In the genomic region with DNA sequence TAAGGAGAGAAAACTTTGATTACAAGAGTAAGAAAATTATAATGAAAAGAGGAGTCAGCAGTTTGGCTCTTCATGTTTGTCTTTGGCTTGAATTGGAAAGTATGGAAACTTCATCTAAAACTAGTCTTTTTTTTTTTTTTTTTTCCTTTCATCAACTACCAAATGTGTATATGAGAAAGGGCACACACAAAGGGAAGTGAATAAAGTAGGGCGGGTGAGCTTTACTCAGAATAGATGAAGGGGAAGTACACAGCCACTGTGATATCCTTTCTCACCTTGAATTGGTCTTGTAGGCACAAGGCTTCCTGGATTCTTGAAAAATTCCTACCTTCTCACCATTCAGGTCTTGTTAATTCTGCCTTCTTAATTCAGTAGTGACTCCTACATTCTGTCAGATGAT, we compare ENCODE assay signal across 23 cellular contexts.
A peak's percentile ranks its signal among the peaks of the same experiment; 100 is the strongest.
DNase-seq lines count a peak whose midpoint lies in the region; ATAC-seq and TF ChIP-seq lines count a peak whose summit lies in the region.
"Had no signal": no experiment of that assay in that cellular context is flagged by ENCODE, and none has a peak within 500 bp of the region (broad histone marks: within the 10 kb centered on the region; RNA-seq: fewer than 3 reads in every experiment).

No MANE protein-coding gene starts in this region.

- TF ChIP-seq CTCF in activated B cell treated with CpG ODN at 0.5 μM for 24 hours (IDR thresholded peaks at IDR 0.05): no peak

- no peaks in the 10 kb centered on the region for H3K36me3 Mint-ChIP-seq in activated CD4-positive, alpha-beta T cell treated with anti-CD3 and anti-CD28 coated beads for 36 hours (ENCODE audit: low read depth)
- H3K36me3 Mint-ChIP-seq in activated B cell treated with CpG ODN at 0.5 μM for 24 hours (ENCODE audit: low read depth): no peaks in the 10 kb centered on the region
- no peaks in the 10 kb centered on the region for H3K36me3 Mint-ChIP-seq in natural killer cell treated with Interleukin-12 subunit alpha and Interleukin-12 subunit beta and Interleukin-15 and Interleukin-18, amount 100 ng/mL, for 72 hours
- H3K36me3 Mint-ChIP-seq: activated naive CD4-positive, alpha-beta T cell treated with anti-CD3 and anti-CD28 coated beads, Interleukin-2, amount 50 U/mL, for 24 hours had no signal

- peaks cover 20% of the 10 kb centered on the region for H3K4me1 Mint-ChIP-seq in activated CD4-positive, alpha-beta T cell treated with anti-CD3 and anti-CD28 coated beads for 36 hours
- peaks cover 12% of the 10 kb centered on the region for H3K4me1 Mint-ChIP-seq in activated B cell treated with CpG ODN at 0.5 μM for 24 hours
- H3K4me1 Mint-ChIP-seq in natural killer cell treated with Interleukin-12 subunit alpha and Interleukin-12 subunit beta and Interleukin-15 and Interleukin-18, amount 100 ng/mL, for 72 hours (ENCODE audit: low read depth in 2 of 2): no peaks in the 10 kb centered on the region

- no peaks in the 10 kb centered on the region for H3K9me3 Mint-ChIP-seq in activated CD4-positive, alpha-beta T cell treated with anti-CD3 and anti-CD28 coated beads for 36 hours (ENCODE audit: low read depth)
- no peaks in the 10 kb centered on the region for H3K9me3 Mint-ChIP-seq in activated B cell treated with CpG ODN at 0.5 μM for 24 hours
- H3K9me3 Mint-ChIP-seq in natural killer cell treated with Interleukin-12 subunit alpha and Interleukin-12 subunit beta and Interleukin-15 and Interleukin-18, amount 100 ng/mL, for 72 hours: no peaks in the 10 kb centered on the region
- H3K9me3 Mint-ChIP-seq: activated naive CD4-positive, alpha-beta T cell treated with anti-CD3 and anti-CD28 coated beads, Interleukin-2, amount 50 U/mL, for 24 hours; activated T-cell treated with anti-CD3 and anti-CD28 coated beads, Interleukin-2, amount 50 U/mL, for 4 hours had no signal

- CTCF ChIA-PET in activated CD4-positive, alpha-beta T cell treated with anti-CD3 and anti-CD28 coated beads for 36 hours (lab: Charles Lee): interaction anchor here (0.6 to 0.7 kb wide), 3 partner anchors 26 to 741 kb away, joined by 3 read pairs; no protein-coding TSS in a partner anchor
- CTCF ChIA-PET in activated B cell treated with CpG ODN at 0.5 μM for 24 hours (lab: Charles Lee): no interaction called here

- no peaks in the 10 kb centered on the region for H3K27me3 Mint-ChIP-seq in activated CD4-positive, alpha-beta T cell treated with anti-CD3 and anti-CD28 coated beads for 36 hours
- no peaks in the 10 kb centered on the region for H3K27me3 Mint-ChIP-seq in activated B cell treated with CpG ODN at 0.5 μM for 24 hours
- peaks cover 0 to 6% of the 10 kb centered on the region in 2 donors for H3K27me3 Mint-ChIP-seq in natural killer cell treated with Interleukin-12 subunit alpha and Interleukin-12 subunit beta and Interleukin-15 and Interleukin-18, amount 100 ng/mL, for 72 hours
- H3K27me3 Mint-ChIP-seq: activated CD4-positive, alpha-beta memory T cell treated with anti-CD3 and anti-CD28 coated beads, Interleukin-2, amount 10 ng/mL, durations not matched to agents 7 days and 5 days; activated naive CD4-positive, alpha-beta T cell treated with anti-CD3 and anti-CD28 coated beads, Interleukin-2, amount 50 U/mL, for 24 hours had no signal

- H3K27ac Mint-ChIP-seq in activated CD4-positive, alpha-beta T cell treated with anti-CD3 and anti-CD28 coated beads for 36 hours: no peak overlapping the region
- no peak overlapping the region for H3K27ac Mint-ChIP-seq in activated B cell treated with CpG ODN at 0.5 μM for 24 hours
- H3K27ac Mint-ChIP-seq in natural killer cell treated with Interleukin-12 subunit alpha and Interleukin-12 subunit beta and Interleukin-15 and Interleukin-18, amount 100 ng/mL, for 72 hours: no peak overlapping the region
- H3K27ac Mint-ChIP-seq: activated CD4-positive, alpha-beta memory T cell treated with anti-CD3 and anti-CD28 coated beads, Interleukin-2, amount 10 ng/mL, durations not matched to agents 7 days and 5 days; activated naive CD4-positive, alpha-beta T cell treated with anti-CD3 and anti-CD28 coated beads, Interleukin-2, amount 50 U/mL, for 24 hours had no signal

- no peak for DNase-seq in activated CD4-positive, alpha-beta T cell treated with anti-CD3 and anti-CD28 coated beads for 36 hours
- no peak for DNase-seq in activated CD4-positive, alpha-beta T cell treated with anti-CD3 and anti-CD28 coated beads, Interleukin-2, amount 50 U/mL, for 48 hours
- DNase-seq in activated B cell treated with CpG ODN at 0.5 μM for 24 hours: no peak
- DNase-seq in activated CD8-positive, alpha-beta memory T cell treated with anti-CD3 and anti-CD28 coated beads for 24 hours: no peak
- no peak for DNase-seq in natural killer cell treated with Interleukin-12 subunit alpha and Interleukin-12 subunit beta and Interleukin-15 and Interleukin-18, amount 100 ng/mL, for 72 hours (ENCODE audit: low spot score)
- DNase-seq: 8988T; activated CD4-positive, alpha-beta memory T cell treated with anti-CD3 and anti-CD28 coated beads, Interleukin-2, amount 10 ng/mL, durations not matched to agents 7 days and 5 days; activated T-cell treated with anti-CD3 and anti-CD28 coated beads, Interleukin-2, amount 50 U/mL, for 4 hours; AML-193; Caco-2; effector memory CD4-positive, alpha-beta T cell; gastrocnemius medialis; kidney; NCI-H774; nucleus accumbens; SHP77 treated with DMSO at 0.1 percent for 48 hours; stimulated activated CD4-positive, alpha-beta T cell treated with anti-CD3 and anti-CD28 coated beads, Interleukin-2, amount 100 ng/mL, for 48 hours; upper lobe of left lung; WERI-Rb-1 had no signal

- POLR2A ChIA-PET in activated CD4-positive, alpha-beta T cell treated with anti-CD3 and anti-CD28 coated beads for 36 hours (lab: Charles Lee): no interaction called here
- POLR2A ChIA-PET in activated B cell treated with CpG ODN at 0.5 μM for 24 hours (lab: Charles Lee): no interaction called here

- H3K4me3 Mint-ChIP-seq in activated CD4-positive, alpha-beta T cell treated with anti-CD3 and anti-CD28 coated beads for 36 hours: no peak overlapping the region
- no peak overlapping the region for H3K4me3 Mint-ChIP-seq in activated B cell treated with CpG ODN at 0.5 μM for 24 hours
- H3K4me3 Mint-ChIP-seq in natural killer cell treated with Interleukin-12 subunit alpha and Interleukin-12 subunit beta and Interleukin-15 and Interleukin-18, amount 100 ng/mL, for 72 hours: no peak overlapping the region
- H3K4me3 Mint-ChIP-seq: activated CD4-positive, alpha-beta memory T cell treated with anti-CD3 and anti-CD28 coated beads, Interleukin-2, amount 10 ng/mL, durations not matched to agents 7 days and 5 days; activated naive CD4-positive, alpha-beta T cell treated with anti-CD3 and anti-CD28 coated beads, Interleukin-2, amount 50 U/mL, for 24 hours; activated T-cell treated with anti-CD3 and anti-CD28 coated beads, Interleukin-2, amount 50 U/mL, for 4 hours had no signal

- intact Hi-C loops in activated CD4-positive, alpha-beta T cell treated with anti-CD3 and anti-CD28 coated beads for 36 hours (cut with DNase I, micrococcal nuclease): loop anchor here (5.0 kb wide), 3 partner anchors 43 to 113 kb away; no protein-coding TSS in a partner anchor
- intact Hi-C loops in activated B cell treated with CpG ODN at 0.5 μM for 24 hours (cut with micrococcal nuclease): no loop called here

- ATAC-seq in activated CD4-positive, alpha-beta T cell treated with anti-CD3 and anti-CD28 coated beads for 36 hours: peak; percentile 80
- ATAC-seq in HG02885 (IDR thresholded peaks at IDR 0.05; ENCODE audit: poor library complexity, unreplicated experiment) (peak; percentile 61), activated B cell treated with CpG ODN at 0.5 μM for 24 hours (ENCODE audit: low read depth) (peak; percentile 49), HG02938 (IDR thresholded peaks at IDR 0.05; ENCODE audit: unreplicated experiment) (no peak), GM18517 (IDR thresholded peaks at IDR 0.05; ENCODE audit: unreplicated experiment) (no peak)
- ATAC-seq in natural killer cell treated with Interleukin-12 subunit alpha and Interleukin-12 subunit beta and Interleukin-15 and Interleukin-18, amount 100 ng/mL, for 72 hours: no peak
- ATAC-seq: activated T-cell treated with anti-CD3 and anti-CD28 coated beads, Interleukin-2, amount 50 U/mL, for 4 hours; gastrocnemius medialis had no signal

Comparison
In these comparisons a context has a peak if more than half of its experiments do, and no peak if none do; other contexts are left out.
1. ATAC-seq: peak in activated CD4-positive, alpha-beta T cell treated with anti-CD3 and anti-CD28 coated beads for 36 hours (single experiment), HG02885 (single experiment) and activated B cell treated with CpG ODN at 0.5 μM for 24 hours (single experiment); none in natural killer cell treated with Interleukin-12 subunit alpha and Interleukin-12 subunit beta and Interleukin-15 and Interleukin-18, amount 100 ng/mL, for 72 hours (0 of 2), HG02938 (single experiment) and GM18517 (single experiment).